8 cellular contexts compared by ENCODE assay signal in genomic region chr10:22003964-22004281, GRCh38. TPM values are rescaled to one million over a fixed set of nuclear protein-coding genes. Genes with fewer than 3 reads are reported as not detected.
DNase-seq lines count a peak whose midpoint lies in the region; ATAC-seq and TF ChIP-seq lines count a peak whose summit lies in the region.

No MANE protein-coding gene starts in this region.

- H3K79me2 ChIP-seq in Karpas-422 (ENCODE audit: low read length) = no peaks in the 10 kb centered on the region

- no peaks in the 10 kb centered on the region for H4K20me1 ChIP-seq in Karpas-422 (ENCODE audit: insufficient read depth, low read depth, low read length)

- H3K9me3 ChIP-seq in Karpas-422 (ENCODE audit: low read length) = no peaks in the 10 kb centered on the region
- no peaks in the 10 kb centered on the region for H3K9me3 ChIP-seq in endocrine pancreas (ENCODE audit: control insufficient read depth, low read length)

- ATAC-seq in GM18505 (IDR thresholded peaks at IDR 0.05; ENCODE audit: unreplicated experiment) (peak; percentile 1), HG03520 (IDR thresholded peaks at IDR 0.05; ENCODE audit: unreplicated experiment) (no peak), esophagus mucosa (no peak)

- H3K27ac ChIP-seq in Karpas-422 (ENCODE audit: low read length) = no peak overlapping the region
- peak overlapping the region; percentile 76 for H3K27ac ChIP-seq in rectal smooth muscle tissue (ENCODE audit: low read depth, low read length)

- H3K27me3 ChIP-seq in Karpas-422 (ENCODE audit: low read length) (peaks cover 2% of the 10 kb centered on the region; the same call in 1 of the 2 replicates), endocrine pancreas (ENCODE audit: control insufficient read depth, insufficient read depth, low read length) (no peaks in the 10 kb centered on the region), rectal smooth muscle tissue (ENCODE audit: control insufficient read depth, insufficient read depth, low read length) (no peaks in the 10 kb centered on the region)

- H3K9ac ChIP-seq in Karpas-422 (ENCODE audit: low read length) = peak overlapping the region; percentile 65
- H3K9ac ChIP-seq in endocrine pancreas (ENCODE audit: control insufficient read depth, insufficient read depth, low read length) = peak overlapping the region; percentile 44
- no peak overlapping the region for H3K9ac ChIP-seq in rectal smooth muscle tissue (ENCODE audit: low read length)

- H2AFZ ChIP-seq in Karpas-422 (ENCODE audit: low read length) = peak overlapping the region; percentile 99

- H3K36me3 ChIP-seq in Karpas-422 (ENCODE audit: insufficient read depth, low read length) = no peaks in the 10 kb centered on the region
- H3K36me3 ChIP-seq in endocrine pancreas (ENCODE audit: control insufficient read depth, insufficient read depth, low read length) = no peaks in the 10 kb centered on the region
- no peaks in the 10 kb centered on the region for H3K36me3 ChIP-seq in rectal smooth muscle tissue (ENCODE audit: control insufficient read depth, insufficient read depth, low read length)

- no peaks in the 10 kb centered on the region for H3K9me2 ChIP-seq in Karpas-422 (replicated peaks; ENCODE audit: insufficient read depth, low read length)

- H3K4me3 ChIP-seq in Karpas-422 (ENCODE audit: low read length) (peak overlapping the region; percentile 71), endocrine pancreas (ENCODE audit: control insufficient read depth, insufficient read depth, low read length) (peak overlapping the region; percentile 75), rectal smooth muscle tissue (ENCODE audit: low read length) (peak overlapping the region; percentile 96)

- H3K4me2 ChIP-seq in Karpas-422 (ENCODE audit: low read depth, low read length, poor library complexity, severe bottlenecking) = peak overlapping the region; percentile 90

- TF ChIP-seq POLR2A in GM18505 (IDR thresholded peaks at IDR 0.05; ENCODE audit: borderline replicate concordance, extremely low read depth, insufficient read depth, insufficient read length) = no peak

- no peak for DNase-seq in Karpas-422
- no peak for DNase-seq in islet precursor cell
- no peak for DNase-seq in DMS153 (lab: John Stamatoyannopoulos, UW)

- H3K4me1 ChIP-seq in Karpas-422 (ENCODE audit: low read length) = peaks cover 23% of the 10 kb centered on the region
- H3K4me1 ChIP-seq in endocrine pancreas (ENCODE audit: control insufficient read depth, insufficient read depth, low read length) = peaks cover 19% of the 10 kb centered on the region
- peaks cover 7% of the 10 kb centered on the region for H3K4me1 ChIP-seq in rectal smooth muscle tissue (ENCODE audit: control insufficient read depth, insufficient read depth, low read length)

RNA-seq across cellular contexts. Expression of gene DNAJC1, which starts 0.4 kb away (rescaled TPM):
- 3.2 and 4.4 TPM in 2 replicates for total RNA-seq in Karpas-422 (2014; rRNA removed; shearing (Covaris generic); ENCODE audit: low replicate concordance)
- 13.6 TPM for total RNA-seq in esophagus mucosa
